16 cellular contexts compared by ENCODE assay signal in genomic region chr20:10489853-10490627, GRCh38. TPM values are rescaled to one million over a fixed set of nuclear protein-coding genes. Genes with fewer than 3 reads are reported as not detected.
A peak's percentile ranks its signal among the peaks of the same experiment; 100 is the strongest.
DNase-seq lines count a peak whose midpoint lies in the region; ATAC-seq, FAIRE-seq and TF ChIP-seq lines count a peak whose summit lies in the region.
"Had no signal": no experiment of that assay in that cellular context is flagged by ENCODE, and none has a peak within 500 bp of the region (broad histone marks: within the 10 kb centered on the region; RNA-seq: fewer than 3 reads in every experiment).

No MANE protein-coding gene starts in this region.

- no peak overlapping the region for H2AK5ac ChIP-seq in neuronal stem cell (ENCODE audit: low read depth, low read length)

- no peak for TF ChIP-seq POLR2A in H54 (IDR thresholded peaks at IDR 0.05; ENCODE audit: low read depth, low read length)

- ATAC-seq in esophagus mucosa (peak; percentile 79), upper lobe of right lung (no peak)
- ATAC-seq: left lobe of liver had no signal

- WGBS in neuronal stem cell (ENCODE audit: extremely low coverage in 2 of 2, insufficient read length in 2 of 2, insufficient replicate concordance in 1 of 2), 2 donors = no CpG with 5 or more reads among the region's 3 CpGs

- H4K91ac ChIP-seq in neuronal stem cell (ENCODE audit: low read depth, low read length, poor library complexity) = no peak overlapping the region

- H4K8ac ChIP-seq in neuronal stem cell (ENCODE audit: low read depth, low read length) = no peak overlapping the region

- no peak overlapping the region for H2BK120ac ChIP-seq in neuronal stem cell (ENCODE audit: low read depth, low read length)

- DNase-seq in H54 (ENCODE audit: insufficient read length, low spot score) (no peak), SK-N-MC (ENCODE audit: low read depth, low spot score) (no peak), neuronal stem cell (ENCODE audit: low spot score) (no peak), tibial artery (no peak), NOMO-1 treated with dmso at 0.1 percent for 144 hours (lab: John Stamatoyannopoulos, UW; ENCODE audit: unreplicated experiment) (no peak), upper lobe of right lung (no peak)
- DNase-seq: cerebellar nuclear complex; HFFc6; NCI-H1436; OCI-M1; ovary; SJCRH30; stimulated activated CD4-positive, alpha-beta T cell treated with anti-CD3 and anti-CD28 coated beads, Interleukin-1b, Interleukin-23, amount 100 ng/mL, for 48 hours; T-helper 2 cell had no signal

- H3K27ac ChIP-seq in SK-N-MC = peak overlapping the region; percentile 92
- H3K27ac ChIP-seq in neuronal stem cell (replicated peaks; ENCODE audit: low read length) = peak overlapping the region; percentile 22
- no peak overlapping the region for H3K27ac ChIP-seq in tibial artery
- no peak overlapping the region for H3K27ac ChIP-seq in upper lobe of right lung
- H3K27ac ChIP-seq: ovary, SJCRH30 had no signal

- H2BK15ac ChIP-seq in neuronal stem cell (ENCODE audit: low read length) = no peak overlapping the region

- H3K27me3 ChIP-seq in neuronal stem cell (ENCODE audit: control insufficient read depth in 3 of 3, insufficient read depth in 3 of 3, low read depth in 1 of 3, low read length in 3 of 3) (no peaks in the 10 kb centered on the region), tibial artery (no peaks in the 10 kb centered on the region), upper lobe of right lung (no peaks in the 10 kb centered on the region)
- H3K27me3 ChIP-seq: ovary, SJCRH30 had no signal

- H3K4me3 ChIP-seq in SK-N-MC = no peak overlapping the region; the same call in 1 of the 2 replicates
- H3K4me3 ChIP-seq in neuronal stem cell (ENCODE audit: low read length in 2 of 2) = no peak overlapping the region
- no peak overlapping the region for H3K4me3 ChIP-seq in tibial artery
- no peak overlapping the region for H3K4me3 ChIP-seq in upper lobe of right lung
- H3K4me3 ChIP-seq: ovary, SJCRH30 had no signal

- H3K4me1 ChIP-seq in neuronal stem cell (ENCODE audit: control insufficient read depth in 2 of 2, insufficient read depth in 1 of 2, low read depth in 1 of 2, low read length in 2 of 2) (peaks cover 11 to 25% of the 10 kb centered on the region in 2 donors), tibial artery (no peaks in the 10 kb centered on the region), upper lobe of right lung (peaks cover 2% of the 10 kb centered on the region)
- H3K4me1 ChIP-seq: SJCRH30 had no signal

- intact Hi-C loops in tibial artery (cut with DNase I; ENCODE audit: low total_unique reads) (no loop called here), upper lobe of right lung (cut with DNase I) (no loop called here)

- peak overlapping the region; percentile 15 for H2AFZ ChIP-seq in neuronal stem cell (ENCODE audit: low read length)

- H3K23ac ChIP-seq in neuronal stem cell (ENCODE audit: low read depth, low read length, poor library complexity) = no peak overlapping the region

- TF ChIP-seq CTCF in tibial artery (IDR thresholded peaks at IDR 0.05) (no peak), upper lobe of right lung (IDR thresholded peaks at IDR 0.05) (no peak)

- H3K4ac ChIP-seq in neuronal stem cell (ENCODE audit: low read length) = no peak overlapping the region

- H3K9ac ChIP-seq in SK-N-MC (ENCODE audit: insufficient read length) = no peak overlapping the region
- H3K9ac ChIP-seq in neuronal stem cell (ENCODE audit: low read depth, low read length, poor library complexity) = no peak overlapping the region

- H3K9me3 ChIP-seq in SK-N-MC (ENCODE audit: low read depth, low read length) (no peaks in the 10 kb centered on the region), neuronal stem cell (replicated peaks in 1 of 2; ENCODE audit: control insufficient read depth in 2 of 2, insufficient read depth in 1 of 2, low read depth in 1 of 2, low read length in 2 of 2) (peaks cover 0 to 4% of the 10 kb centered on the region in 2 donors), tibial artery (no peaks in the 10 kb centered on the region), upper lobe of right lung (no peaks in the 10 kb centered on the region)
- H3K9me3 ChIP-seq: ovary, SJCRH30 had no signal

- H3K79me1 ChIP-seq in neuronal stem cell (ENCODE audit: low read depth, low read length) = no peaks in the 10 kb centered on the region

- H3K36me3 ChIP-seq in SK-N-MC (ENCODE audit: insufficient read depth, low read length) = no peaks in the 10 kb centered on the region
- H3K36me3 ChIP-seq in neuronal stem cell (replicated peaks in 1 of 2; ENCODE audit: control insufficient read depth in 2 of 2, insufficient read depth in 2 of 2, low read length in 2 of 2) = no peaks in the 10 kb centered on the region
- no peaks in the 10 kb centered on the region for H3K36me3 ChIP-seq in tibial artery
- no peaks in the 10 kb centered on the region for H3K36me3 ChIP-seq in upper lobe of right lung
- H3K36me3 ChIP-seq: ovary, SJCRH30 had no signal

- H2BK12ac ChIP-seq in neuronal stem cell (ENCODE audit: low read length) = no peak overlapping the region

- no peak overlapping the region for H3K18ac ChIP-seq in neuronal stem cell (ENCODE audit: low read length)

- no peak overlapping the region for H2BK5ac ChIP-seq in neuronal stem cell (ENCODE audit: low read length)

- H3K4me2 ChIP-seq in neuronal stem cell (ENCODE audit: insufficient read depth, low read length, poor library complexity, severe bottlenecking) = no peak overlapping the region

- FAIRE-seq in H54 (lab: Jason Lieb, UNC) = peak; percentile 48

- no peak overlapping the region for H3K14ac ChIP-seq in neuronal stem cell (ENCODE audit: low read length)

RNA-seq across cellular contexts. Expression of gene SLX4IP, which starts 54.9 kb away (rescaled TPM):
- 5.3 TPM for total RNA-seq in esophagus mucosa
- 3.3 TPM for polyA plus RNA-seq in neuronal stem cell (2013, experiment 1 of 2)
- 3.3 TPM for polyA plus RNA-seq in neuronal stem cell (2013, experiment 2 of 2)
- 5.4 TPM for total RNA-seq in upper lobe of right lung

RNA-seq across cellular contexts. Expression of gene MKKS, which starts 56.0 kb away (rescaled TPM):
- total RNA-seq in esophagus mucosa (11.8 TPM), upper lobe of right lung (15.7 TPM)
- polyA plus RNA-seq in neuronal stem cell (2013, experiment 1 of 2) = 31.2 TPM
- 31.1 TPM for polyA plus RNA-seq in neuronal stem cell (2013, experiment 2 of 2)

Comparison
In these comparisons a context has a peak if more than half of its experiments do, and no peak if none do; other contexts are left out.
1. H3K27ac ChIP-seq: peak in SK-N-MC (single experiment) and neuronal stem cell (single experiment); none in tibial artery (0 of 2) and upper lobe of right lung (single experiment).